ENCODE assay signal across 13 cellular contexts in genomic region chr2:111185496-111186022, GRCh38.
A peak's percentile ranks its signal among the peaks of the same experiment; 100 is the strongest.
DNase-seq lines count a peak whose midpoint lies in the region; ATAC-seq and TF ChIP-seq lines count a peak whose summit lies in the region.
"Had no signal": no experiment of that assay in that cellular context is flagged by ENCODE, and none has a peak within 500 bp of the region (broad histone marks: within the 10 kb centered on the region; RNA-seq: fewer than 3 reads in every experiment).

No MANE protein-coding gene starts in this region.

- CTCF ChIA-PET in Panc1 (lab: Charles Lee), result interaction anchor here (0.7 kb wide), 1 partner anchor 20 kb away, joined by 8 read pairs; no protein-coding TSS in a partner anchor

- H3K27me3 ChIP-seq in Panc1 (ENCODE audit: control insufficient read depth, insufficient read depth, low read length), result no peaks in the 10 kb centered on the region
- peaks cover 0 to 2% (median 0%) of the 10 kb centered on the region in 5 donors for H3K27me3 ChIP-seq in subcutaneous abdominal adipose tissue (ENCODE audit: control insufficient read depth in 5 of 5, insufficient read depth in 4 of 5, low read length in 5 of 5)
- H3K27me3 ChIP-seq in esophagus muscularis mucosa, result no peaks in the 10 kb centered on the region

- H3K27ac ChIP-seq in Panc1 (ENCODE audit: low read length) (peak overlapping the region; percentile 51), subcutaneous abdominal adipose tissue (ENCODE audit: low read depth, low read length) (peak overlapping the region; percentile 56), esophagus muscularis mucosa (replicated peaks in 1 of 4) (no peak overlapping the region)
- H3K27ac ChIP-seq: GM23248, parathyroid adenoma had no signal

- TF ChIP-seq EP300 in esophagus muscularis mucosa (IDR thresholded peaks at IDR 0.05), result no peak

- H3K4me1 ChIP-seq in Panc1 (ENCODE audit: control insufficient read depth, insufficient read depth, low read length) (peaks cover 19% of the 10 kb centered on the region), subcutaneous abdominal adipose tissue (ENCODE audit: control insufficient read depth in 5 of 5, insufficient read depth in 5 of 5, low read length in 5 of 5) (peaks cover 2 to 38% (median 31%) of the 10 kb centered on the region in 5 donors), esophagus muscularis mucosa (no peaks in the 10 kb centered on the region)
- H3K4me1 ChIP-seq: parathyroid adenoma had no signal

- H3K9me3 ChIP-seq in Panc1 (ENCODE audit: control insufficient read depth, insufficient read depth, low read depth, low read length), result no peaks in the 10 kb centered on the region
- no peaks in the 10 kb centered on the region for H3K9me3 ChIP-seq in subcutaneous abdominal adipose tissue (ENCODE audit: control insufficient read depth in 5 of 5, low read length in 5 of 5)
- no peaks in the 10 kb centered on the region for H3K9me3 ChIP-seq in esophagus muscularis mucosa

- H3K36me3 ChIP-seq in Panc1 (ENCODE audit: control insufficient read depth, insufficient read depth, low read length), result no peaks in the 10 kb centered on the region
- H3K36me3 ChIP-seq in subcutaneous abdominal adipose tissue (ENCODE audit: control insufficient read depth in 5 of 5, insufficient read depth in 5 of 5, low read length in 5 of 5), result no peaks in the 10 kb centered on the region
- no peaks in the 10 kb centered on the region for H3K36me3 ChIP-seq in esophagus muscularis mucosa

- H3K4me3 ChIP-seq in Panc1 (ENCODE audit: low read depth in 2 of 2, low read length in 2 of 2), result no peak overlapping the region
- H3K4me3 ChIP-seq in subcutaneous abdominal adipose tissue (ENCODE audit: low read depth in 1 of 5, low read length in 5 of 5), result peak overlapping the region in 1 of 5 donors; percentile 9
- H3K4me3 ChIP-seq in esophagus muscularis mucosa, result no peak overlapping the region
- H3K4me3 ChIP-seq: GM23248 had no signal

- POLR2A ChIA-PET in Panc1 (lab: Charles Lee), result interaction anchor here (0.7 kb wide), 1 partner anchor 350 kb away, joined by 6 read pairs; no protein-coding TSS in a partner anchor

- TF ChIP-seq CTCF in Panc1 (IDR thresholded peaks at IDR 0.05), result no peak
- TF ChIP-seq CTCF in esophagus muscularis mucosa (IDR thresholded peaks at IDR 0.05), result no peak

- DNase-seq in NCI-H1092 treated with DMSO at 0.1 percent for 48 hours (lab: John Stamatoyannopoulos, UW) (peak; percentile 75), Panc1 (ENCODE audit: low read depth, low spot score) (no peak), kidney tubule cell (ENCODE audit: low spot score) (peak; percentile 29), NCI-H2171 (lab: John Stamatoyannopoulos, UW) (no peak), NK-92 (lab: John Stamatoyannopoulos, UW; ENCODE audit: unreplicated experiment) (no peak), esophagus muscularis mucosa (ENCODE audit: extremely low spot score) (no peak)
- DNase-seq: activated naive CD8-positive, alpha-beta T cell treated with anti-CD3 and anti-CD28 coated beads, Interleukin-2, amount 10 ng/mL, durations not matched to agents 7 days and 5 days; CD8-positive, alpha-beta memory T cell; foreskin melanocyte; GM23248 had no signal

- no peak overlapping the region for H3K9ac ChIP-seq in subcutaneous abdominal adipose tissue (ENCODE audit: low read length in 5 of 5)
- H3K9ac ChIP-seq: GM23248, parathyroid adenoma had no signal

- TF ChIP-seq POLR2A in esophagus muscularis mucosa (IDR thresholded peaks at IDR 0.05; ENCODE audit: low read depth), result no peak

- intact Hi-C loops in Panc1 (cut with micrococcal nuclease; ENCODE audit: unreplicated experiment), result no loop called here
- intact Hi-C loops in esophagus muscularis mucosa (cut with DNase I), result no loop called here

- BruUV-seq in Panc1 (replicated peaks; lab: Mats Ljungman, UMichigan), result no TSS peak

- ATAC-seq in Panc1 (peak; percentile 86), HG02973 (IDR thresholded peaks at IDR 0.05; ENCODE audit: unreplicated experiment) (no peak)

- in situ Hi-C loops in Panc1 (cut with HindIII; ENCODE audit: low pct_unique_long_range_greater_than_20kb, low sequenced_read_pairs), result no loop called here

- 86% methylated on average over 9 of the region's 9 CpGs for WGBS in esophagus muscularis mucosa

Comparison
In these comparisons a context has a peak if more than half of its experiments do, and no peak if none do; other contexts are left out.
1. DNase-seq: peak in NCI-H1092 treated with DMSO at 0.1 percent for 48 hours (single experiment) and kidney tubule cell (single experiment); none in Panc1 (single experiment), NCI-H2171 (single experiment), NK-92 (single experiment) and esophagus muscularis mucosa (single experiment).
2. H3K27ac ChIP-seq: peak in Panc1 (single experiment) and subcutaneous abdominal adipose tissue (single experiment); none in esophagus muscularis mucosa (0 of 4).